In the genomic region with DNA sequence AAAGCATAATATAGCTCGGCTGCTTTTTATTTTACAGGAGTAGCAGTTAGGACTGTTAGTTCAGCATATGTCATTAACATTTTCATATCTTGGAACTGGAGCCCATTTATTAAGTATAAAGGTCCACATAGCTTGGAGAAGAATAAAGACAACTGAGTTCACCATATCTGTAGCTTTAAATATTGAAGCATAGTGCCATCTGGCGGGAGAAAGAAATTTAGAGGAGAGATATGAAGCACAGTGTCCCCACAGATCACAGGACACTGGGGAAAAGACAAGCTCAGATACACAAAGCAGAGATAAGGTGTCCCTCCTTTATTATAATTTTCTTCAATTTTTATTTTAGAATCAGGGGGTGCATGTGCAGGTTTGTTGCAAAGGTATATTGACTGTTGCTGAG, we compare ENCODE assay signal across 8 cellular contexts.
DNase-seq lines count a peak whose midpoint lies in the region; ATAC-seq, FAIRE-seq and TF ChIP-seq lines count a peak whose summit lies in the region.

No MANE protein-coding gene starts in this region.

- H3K9me3 ChIP-seq in A673 (ENCODE audit: low read depth, low read length, poor library complexity, severe bottlenecking), result no peaks in the 10 kb centered on the region

- no peak for TF ChIP-seq POLR2A in GM12891 (IDR thresholded peaks at IDR 0.05; ENCODE audit: low read depth, low read length)

- POLR2A ChIA-PET in A673 (lab: Charles Lee; ENCODE audit: low non-redundant PET), result interaction anchor here (0.6 kb wide), 1 partner anchor 91 kb away, joined by 3 read pairs; no protein-coding TSS in a partner anchor

- no TSS peak for BruUV-seq in A673 (replicated peaks; lab: Mats Ljungman, UMichigan)

- H3K36me3 ChIP-seq in A673 (ENCODE audit: insufficient read depth, low read length, poor library complexity, severe bottlenecking), result no peaks in the 10 kb centered on the region

- DNase-seq in A673 (ENCODE audit: low spot score) (peak; percentile 82), NCI-H82 treated with DMSO at 0.1 percent for 48 hours (lab: John Stamatoyannopoulos, UW; ENCODE audit: unreplicated experiment) (peak; percentile 25), dedifferentiated amniotic fluid mesenchymal stem cell (ENCODE audit: extremely low spot score) (peak; percentile 62), midbrain (lab: John Stamatoyannopoulos, UW) (peak; percentile 76), GM12891 (ENCODE audit: insufficient read length, low spot score) (no peak)

- peak; percentile 73 for ATAC-seq in HG03175 (IDR thresholded peaks at IDR 0.05; ENCODE audit: unreplicated experiment)
- ATAC-seq in HG03571 (IDR thresholded peaks at IDR 0.05; ENCODE audit: unreplicated experiment), result no peak

- FAIRE-seq in GM12891 (lab: Jason Lieb, UNC), result no peak

- peaks cover 6% of the 10 kb centered on the region for H3K4me1 ChIP-seq in A673 (ENCODE audit: insufficient read depth, low read length, poor library complexity, severe bottlenecking)

- no peak overlapping the region for H3K4me3 ChIP-seq in A673 (ENCODE audit: low read depth, low read length, poor library complexity, severe bottlenecking)

- TF ChIP-seq CTCF in A673 (conservative IDR thresholded peaks at IDR 0.05; ENCODE audit: low read depth, low read length) (peak; percentile 81), GM12873 (IDR thresholded peaks at IDR 0.05; ENCODE audit: insufficient read depth, low read depth, low read length, missing control alignments) (peak; percentile 36)

- H3K27ac ChIP-seq in A673 (ENCODE audit: low read depth, low read length, poor library complexity, severe bottlenecking), result no peak overlapping the region

- no peaks in the 10 kb centered on the region for H3K27me3 ChIP-seq in A673 (replicated peaks; ENCODE audit: insufficient read depth, low read depth, low read length, poor library complexity)

- intact Hi-C loops in A673 (cut with micrococcal nuclease; ENCODE audit: unreplicated experiment), result loop anchor here (2.0 to 10.0 kb wide), 3 partner anchors 183 to 941 kb away; no protein-coding TSS in a partner anchor

- CTCF ChIA-PET in A673 (lab: Charles Lee), result interaction anchor here (0.5 to 1.1 kb wide), 8 partner anchors 14 to 1088 kb away, joined by 3 to 6 read pairs (median 4); no protein-coding TSS in a partner anchor

TF ChIP-seq in GM12891, 5 proteins besides CTCF, POLR2A, EP300 and RAD21:
- no peak for TF ChIP-seq SPI1 (IDR thresholded peaks at IDR 0.05; ENCODE audit: low read depth, low read length)
- TF ChIP-seq PAX5 (IDR thresholded peaks at IDR 0.05; ENCODE audit: insufficient read depth, low read length, severe bottlenecking), result no peak
- no peak for TF ChIP-seq POLR2AphosphoS5 (IDR thresholded peaks at IDR 0.05; ENCODE audit: low read depth, low read length)
- no peak for TF ChIP-seq POU2F2 (IDR thresholded peaks at IDR 0.05; ENCODE audit: low read depth, low read length)
- TF ChIP-seq TAF1 (IDR thresholded peaks at IDR 0.05; ENCODE audit: low read depth, low read length), result no peak
TF ChIP-seq in GM12891: peak in this region for 0.
